ENCODE assay signal across 23 cellular contexts in genomic region chr2:20307311-20307710, GRCh38. TPM values are rescaled to one million over a fixed set of nuclear protein-coding genes. Genes with fewer than 3 reads are reported as not detected.
A peak's percentile ranks its signal among the peaks of the same experiment; 100 is the strongest.
DNase-seq lines count a peak whose midpoint lies in the region; ATAC-seq, FAIRE-seq and TF ChIP-seq lines count a peak whose summit lies in the region.
"Had no signal": no experiment of that assay in that cellular context is flagged by ENCODE, and none has a peak within 500 bp of the region (broad histone marks: within the 10 kb centered on the region; RNA-seq: fewer than 3 reads in every experiment).

No MANE protein-coding gene starts in this region.

- no peaks in the 10 kb centered on the region for H3K9me3 ChIP-seq in HEK293 (ENCODE audit: control insufficient read depth, insufficient read depth, low read depth, low read length)
- H3K9me3 ChIP-seq: BE2C, BLaER1, Caco-2 had no signal

- H3K9me3 Mint-ChIP-seq in natural killer cell, result no peaks in the 10 kb centered on the region
- no peaks in the 10 kb centered on the region for H3K9me3 Mint-ChIP-seq in natural killer cell treated with Interleukin-12 subunit alpha and Interleukin-12 subunit beta and Interleukin-15 and Interleukin-18, amount 100 ng/mL, for 72 hours
- H3K9me3 Mint-ChIP-seq: CD14-positive monocyte; CD4-positive, CD25-positive, alpha-beta regulatory T cell; CD8-positive, alpha-beta T cell had no signal

- POLR2A ChIA-PET in HEK293 (lab: Yijun Ruan, JAX), result no interaction called here

- no peak for DNase-seq in natural killer cell
- no peak for DNase-seq in natural killer cell treated with Interleukin-12 subunit alpha and Interleukin-12 subunit beta and Interleukin-15 and Interleukin-18, amount 100 ng/mL, for 72 hours (ENCODE audit: low spot score)
- no peak for DNase-seq in GM19240 (ENCODE audit: insufficient read length, low spot score)
- no peak for DNase-seq in stimulated activated CD4-positive, alpha-beta T cell treated with anti-CD3 and anti-CD28 coated beads, Interleukin-4, amount 100 ng/mL, for 24 hours
- DNase-seq in NCI-H1048 (lab: John Stamatoyannopoulos, UW), result no peak
- DNase-seq: 8988T; ACHN; BE2C; C1 segment of cervical spinal cord; Caco-2; Calu3; CD4-positive, CD25-positive, alpha-beta regulatory T cell; CD8-positive, alpha-beta T cell; DMS79 treated with DMSO at 0.1 percent for 48 hours; GF-D8 had no signal

- peak overlapping the region; percentile 9 to 50 for H3K27ac Mint-ChIP-seq in natural killer cell
- H3K27ac Mint-ChIP-seq in natural killer cell treated with Interleukin-12 subunit alpha and Interleukin-12 subunit beta and Interleukin-15 and Interleukin-18, amount 100 ng/mL, for 72 hours, result no peak overlapping the region
- H3K27ac Mint-ChIP-seq: CD8-positive, alpha-beta T cell had no signal

- TF ChIP-seq CTCF in natural killer cell (IDR thresholded peaks at IDR 0.05) (no peak), HEK293 (tag by site-specific recombination; IDR thresholded peaks at IDR 0.05) (no peak)

- no peaks in the 10 kb centered on the region for H3K36me3 Mint-ChIP-seq in natural killer cell
- peaks cover 4% of the 10 kb centered on the region for H3K36me3 Mint-ChIP-seq in natural killer cell treated with Interleukin-12 subunit alpha and Interleukin-12 subunit beta and Interleukin-15 and Interleukin-18, amount 100 ng/mL, for 72 hours

- peaks cover 16 to 24% of the 10 kb centered on the region in 2 donors for H3K4me1 Mint-ChIP-seq in natural killer cell
- peaks cover 0 to 6% of the 10 kb centered on the region in 2 donors for H3K4me1 Mint-ChIP-seq in natural killer cell treated with Interleukin-12 subunit alpha and Interleukin-12 subunit beta and Interleukin-15 and Interleukin-18, amount 100 ng/mL, for 72 hours (ENCODE audit: low read depth in 2 of 2)
- H3K4me1 Mint-ChIP-seq: CD14-positive monocyte had no signal

- H3K4me3 ChIP-seq in HEK293 (ENCODE audit: low read depth, low read length), result no peak overlapping the region
- H3K4me3 ChIP-seq: BLaER1 had no signal

- intact Hi-C loops in natural killer cell (cut with micrococcal nuclease), result no loop called here

- FAIRE-seq in islet of Langerhans (lab: Jason Lieb, UNC), result peak; percentile 5
- FAIRE-seq: A204.1, D721Med, GM12891, GM18507 had no signal

- H3K4me3 Mint-ChIP-seq in natural killer cell, result no peak overlapping the region
- no peak overlapping the region for H3K4me3 Mint-ChIP-seq in natural killer cell treated with Interleukin-12 subunit alpha and Interleukin-12 subunit beta and Interleukin-15 and Interleukin-18, amount 100 ng/mL, for 72 hours
- H3K4me3 Mint-ChIP-seq: CD14-positive monocyte; CD4-positive, CD25-positive, alpha-beta regulatory T cell; CD8-positive, alpha-beta T cell had no signal

- H3K4me1 ChIP-seq in HEK293 (ENCODE audit: control insufficient read depth, insufficient read depth, low read length), result peaks cover 8% of the 10 kb centered on the region; the same call in 1 of the 2 replicates
- H3K4me1 ChIP-seq: BE2C, BLaER1 had no signal

- ATAC-seq in natural killer cell, result no peak
- ATAC-seq in natural killer cell treated with Interleukin-12 subunit alpha and Interleukin-12 subunit beta and Interleukin-15 and Interleukin-18, amount 100 ng/mL, for 72 hours, result no peak
- ATAC-seq: CD8-positive, alpha-beta T cell had no signal

- peaks cover 70 to 89% of the 10 kb centered on the region in 2 experiments for H3K36me3 ChIP-seq in HEK293 (ENCODE audit: control insufficient read depth in 2 of 2, insufficient read depth in 1 of 2, low read length in 2 of 2)

- CTCF ChIA-PET in HEK293 (lab: Yijun Ruan, JAX), result interaction anchor here (1.6 to 2.6 kb wide), 2 partner anchors 16 to 19 kb away, joined by 6 to 19 read pairs; no protein-coding TSS in a partner anchor

- H3K27me3 Mint-ChIP-seq in natural killer cell (ENCODE audit: low read depth in 2 of 2), result no peaks in the 10 kb centered on the region
- H3K27me3 Mint-ChIP-seq in natural killer cell treated with Interleukin-12 subunit alpha and Interleukin-12 subunit beta and Interleukin-15 and Interleukin-18, amount 100 ng/mL, for 72 hours, result no peaks in the 10 kb centered on the region
- H3K27me3 Mint-ChIP-seq: CD4-positive, CD25-positive, alpha-beta regulatory T cell had no signal

- no peak overlapping the region for H3K27ac ChIP-seq in HEK293 (ENCODE audit: extremely low read depth, low read depth, low read length)
- H3K27ac ChIP-seq: BLaER1 had no signal

TF ChIP-seq in HEK293, 187 proteins besides CTCF, POLR2A, EP300 and RAD21:
- TF ChIP-seq ZSCAN23 (tag by site-specific recombination; IDR thresholded peaks at IDR 0.05) (no peak), ZNF529 (tag by site-specific recombination; IDR thresholded peaks at IDR 0.05; ENCODE audit: insufficient replicate concordance) (peak; percentile 93)

RNA-seq across cellular contexts. Expression of gene PUM2, which starts 43.3 kb away (rescaled TPM):
- 100 to 1,000 TPM; 115 to 157 (median 130) TPM for total RNA-seq in natural killer cell
- total RNA-seq in natural killer cell treated with Interleukin-12 subunit alpha and Interleukin-12 subunit beta and Interleukin-15 and Interleukin-18, amount 100 ng/mL, for 72 hours, result 100 to 1,000 TPM; 107 to 144 TPM

Comparison
In these comparisons a context has a peak if more than half of its experiments do, and no peak if none do; other contexts are left out.
1. H3K27ac Mint-ChIP-seq: peak in natural killer cell (2 of 2); none in natural killer cell treated with Interleukin-12 subunit alpha and Interleukin-12 subunit beta and Interleukin-15 and Interleukin-18, amount 100 ng/mL, for 72 hours (0 of 2).